ENCODE assay signal across 8 cellular contexts in the genomic region with DNA sequence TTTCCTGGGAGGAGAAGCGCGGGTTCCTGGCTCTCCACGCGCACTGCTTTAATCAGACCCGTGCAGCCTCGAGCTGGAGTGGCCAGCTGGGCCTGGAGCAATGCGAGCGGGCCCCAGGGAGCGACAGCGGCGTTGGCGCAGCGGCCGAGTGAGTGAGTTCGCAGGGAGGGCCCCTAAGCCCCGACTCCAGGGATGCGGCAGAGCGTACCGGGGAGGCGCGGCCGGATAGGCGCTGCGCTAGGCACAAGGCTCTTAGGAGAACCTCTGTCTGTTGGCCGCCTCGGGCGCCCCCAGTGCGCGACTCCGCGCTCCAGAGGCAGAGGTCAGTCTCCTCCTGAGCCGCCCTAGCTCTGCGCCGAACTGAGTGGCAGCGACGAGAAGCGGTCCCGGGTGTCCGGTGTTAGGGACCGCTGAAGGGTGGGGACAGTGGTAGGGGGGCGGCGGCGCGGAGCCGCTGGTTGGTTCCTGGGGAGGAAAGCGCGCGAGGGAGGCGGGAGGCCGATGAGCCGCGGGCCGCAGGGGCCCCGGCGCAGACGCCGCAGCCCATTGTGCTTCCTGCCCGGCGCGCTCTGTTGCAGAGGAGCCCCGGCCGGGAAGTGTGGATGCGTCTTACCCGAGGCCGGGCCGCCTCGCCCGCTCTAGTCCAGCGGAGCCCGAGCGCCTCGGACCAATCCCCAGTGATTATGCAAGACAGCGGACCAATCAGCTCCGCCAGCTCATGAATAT. TPM values are rescaled to one million over a fixed set of nuclear protein-coding genes. Genes with fewer than 3 reads are reported as not detected.
DNase-seq lines count a peak whose midpoint lies in the region; ATAC-seq and TF ChIP-seq lines count a peak whose summit lies in the region.

No MANE protein-coding gene starts in this region.

- H3K36me3 ChIP-seq in ES-I3 (ENCODE audit: insufficient read depth, low read length) (no peaks in the 10 kb centered on the region), gastroesophageal sphincter (no peaks in the 10 kb centered on the region), neuron (ENCODE audit: insufficient read depth, low read length) (no peaks in the 10 kb centered on the region)

- H3K27ac Mint-ChIP-seq in activated naive CD4-positive, alpha-beta T cell treated with anti-CD3 and anti-CD28 coated beads for 36 hours = no peak overlapping the region

- 0% methylated on average over 2 of the region's 74 CpGs; no CpG with 5 or more reads in 1 of the 2 donors for WGBS in gastroesophageal sphincter (ENCODE audit: low coverage in 1 of 2), 2 donors

- intact Hi-C loops in activated naive CD4-positive, alpha-beta T cell treated with anti-CD3 and anti-CD28 coated beads for 36 hours (cut with micrococcal nuclease) = loop anchor here (1.0 kb wide), 1 partner anchor 16 kb away; no protein-coding TSS in a partner anchor

- ATAC-seq in GM21390 (IDR thresholded peaks at IDR 0.05; ENCODE audit: unreplicated experiment) (peak; percentile 88), gastroesophageal sphincter (peak; percentile 80)

- TF ChIP-seq POLR2A in gastroesophageal sphincter (IDR thresholded peaks at IDR 0.05) = no peak

- H3K27me3 Mint-ChIP-seq in activated naive CD4-positive, alpha-beta T cell treated with anti-CD3 and anti-CD28 coated beads for 36 hours (ENCODE audit: low read depth) = peaks cover 95% of the 10 kb centered on the region

- peaks cover 2% of the 10 kb centered on the region for H3K36me3 Mint-ChIP-seq in activated naive CD4-positive, alpha-beta T cell treated with anti-CD3 and anti-CD28 coated beads for 36 hours (ENCODE audit: low read depth)

- peak overlapping the region in 1 of 2 donors; percentile 51 for H3K4me3 ChIP-seq in gastroesophageal sphincter
- H3K4me3 ChIP-seq in neuron (ENCODE audit: low read length) = peak overlapping the region; percentile 55

- peak; percentile 93 for DNase-seq in HPDE6-E6E7 (ENCODE audit: extremely low spot score)
- DNase-seq in NOMO-1 (lab: John Stamatoyannopoulos, UW; ENCODE audit: unreplicated experiment in 2 of 2) = peak; percentile 87 to 88
- DNase-seq in activated naive CD4-positive, alpha-beta T cell treated with anti-CD3 and anti-CD28 coated beads for 36 hours = peak; percentile 77
- DNase-seq in GM19238 (ENCODE audit: insufficient read length, low spot score) = no peak

- peak overlapping the region; percentile 71 for H3K4me3 Mint-ChIP-seq in activated naive CD4-positive, alpha-beta T cell treated with anti-CD3 and anti-CD28 coated beads for 36 hours

- peaks cover 63% of the 10 kb centered on the region for H3K4me1 Mint-ChIP-seq in activated naive CD4-positive, alpha-beta T cell treated with anti-CD3 and anti-CD28 coated beads for 36 hours (ENCODE audit: low read depth)

- CTCF ChIA-PET in activated naive CD4-positive, alpha-beta T cell treated with anti-CD3 and anti-CD28 coated beads for 36 hours (lab: Charles Lee) = interaction anchor here (0.6 to 2.0 kb wide), 6 partner anchors 11 to 324 kb away, joined by 3 to 6 read pairs (median 4); a partner anchor contains a TSS

- TF ChIP-seq CTCF in gastroesophageal sphincter (IDR thresholded peaks at IDR 0.05) = no peak

- H3K9me3 Mint-ChIP-seq in activated naive CD4-positive, alpha-beta T cell treated with anti-CD3 and anti-CD28 coated beads for 36 hours = peaks cover 2% of the 10 kb centered on the region

- H3K27me3 ChIP-seq in gastroesophageal sphincter (peaks cover 100% of the 10 kb centered on the region), neuron (ENCODE audit: insufficient read depth, low read length) (peaks cover 95% of the 10 kb centered on the region)

- H3K9me3 ChIP-seq in ES-I3 (ENCODE audit: control insufficient read depth, insufficient read depth, low read length) = no peaks in the 10 kb centered on the region
- H3K9me3 ChIP-seq in gastroesophageal sphincter = peaks cover 0 to 13% (median 0%) of the 10 kb centered on the region in 3 donors
- peaks cover 5% of the 10 kb centered on the region for H3K9me3 ChIP-seq in neuron (ENCODE audit: low read length)

- peak overlapping the region; percentile 54; the same call in 1 of the 2 replicates for H3K9ac ChIP-seq in ES-I3 (ENCODE audit: low read depth, low read length)

- H3K4me1 ChIP-seq in ES-I3 (ENCODE audit: insufficient read depth, low read length) (peaks cover 12% of the 10 kb centered on the region), gastroesophageal sphincter (peaks cover 0 to 65% (median 30%) of the 10 kb centered on the region in 3 donors), neuron (ENCODE audit: insufficient read depth, low read length) (peaks cover 25% of the 10 kb centered on the region)

- TF ChIP-seq EP300 in gastroesophageal sphincter (IDR thresholded peaks at IDR 0.05) = no peak

- H2AFZ ChIP-seq in neuron (ENCODE audit: low read depth, low read length) = peak overlapping the region; percentile 87

- peak overlapping the region in 1 of 4 donors; percentile 37 for H3K27ac ChIP-seq in gastroesophageal sphincter

RNA-seq across cellular contexts. Expression of a gene that starts 0.4 kb away (rescaled TPM):
- total RNA-seq in activated naive CD4-positive, alpha-beta T cell treated with anti-CD3 and anti-CD28 coated beads for 36 hours = not detected
- under 1 TPM in 1 of 4 donors, not detected in 3; 0.40 TPM for total RNA-seq in gastroesophageal sphincter

RNA-seq across cellular contexts. Expression of a gene that starts 17.8 kb away (rescaled TPM):
- total RNA-seq in activated naive CD4-positive, alpha-beta T cell treated with anti-CD3 and anti-CD28 coated beads for 36 hours = not detected
- total RNA-seq in gastroesophageal sphincter = not detected
